In genomic region chr2:110101911-110102774, GRCh38 we compare ENCODE assay signal across 8 cellular contexts. TPM values are rescaled to one million over a fixed set of nuclear protein-coding genes. Genes with fewer than 3 reads are reported as not detected.
A peak's percentile ranks its signal among the peaks of the same experiment; 100 is the strongest.
DNase-seq lines count a peak whose midpoint lies in the region; ATAC-seq, FAIRE-seq and TF ChIP-seq lines count a peak whose summit lies in the region.

No MANE protein-coding gene starts in this region.

- no peak overlapping the region for H2AFZ ChIP-seq in keratinocyte (ENCODE audit: control insufficient read depth, low read length)

- no peaks in the 10 kb centered on the region for H3K9me3 ChIP-seq in keratinocyte (ENCODE audit: control insufficient read depth, low read depth, low read length)
- H3K9me3 ChIP-seq in stomach: peaks cover 0 to 6% (median 1%) of the 10 kb centered on the region in 4 donors

- TF ChIP-seq POLR2A in stomach (IDR thresholded peaks at IDR 0.05): no peak

- H3K9ac ChIP-seq in keratinocyte (ENCODE audit: control insufficient read depth, extremely low read depth, insufficient read depth, low read length): peak overlapping the region; percentile 86

- H3K4me1 ChIP-seq in keratinocyte (ENCODE audit: control insufficient read depth, extremely low read depth, insufficient read depth, low read length) (peaks cover 85% of the 10 kb centered on the region), stomach (peaks cover 7 to 20% (median 16%) of the 10 kb centered on the region in 4 donors)

- peak; percentile 70 for FAIRE-seq in keratinocyte (lab: Jason Lieb, UNC)

- 67 to 86% (median 75%) methylated on average over 9 of the region's 9 CpGs for WGBS in stomach, 5 donors

- H3K27me3 ChIP-seq in keratinocyte (ENCODE audit: control insufficient read depth, extremely low read depth, insufficient read depth, low read length) (no peaks in the 10 kb centered on the region), stomach (peaks cover 0 to 4% (median 0%) of the 10 kb centered on the region in 3 donors)

- peaks cover 45% of the 10 kb centered on the region for H3K79me2 ChIP-seq in keratinocyte (ENCODE audit: control insufficient read depth, insufficient read depth, low read length)

- H3K27ac ChIP-seq in keratinocyte (ENCODE audit: control insufficient read depth, insufficient read depth, low read length): peak overlapping the region; percentile 99
- H3K27ac ChIP-seq in stomach: peak overlapping the region; percentile 57 to 89 (median 79)

- peaks cover 2% of the 10 kb centered on the region for H3K9me1 ChIP-seq in keratinocyte (ENCODE audit: control insufficient read depth, extremely low read depth, insufficient read depth, low read length)

- no peak for TF ChIP-seq EP300 in stomach (IDR thresholded peaks at IDR 0.05)

- H3K36me3 ChIP-seq in keratinocyte (ENCODE audit: control insufficient read depth in 2 of 2, extremely low read depth in 1 of 2, insufficient read depth in 2 of 2, low read length in 2 of 2): peaks cover 4 to 15% of the 10 kb centered on the region in 2 experiments
- H3K36me3 ChIP-seq in stomach: no peaks in the 10 kb centered on the region

- DNase-seq in HK-2 (ENCODE audit: unreplicated experiment): peak; percentile 76
- DNase-seq in astrocyte of the hippocampus (ENCODE audit: low read depth, low spot score): peak; percentile 74
- DNase-seq in keratinocyte (ENCODE audit: low read depth, low spot score): no peak
- no peak for DNase-seq in stomach
- no peak for DNase-seq in stimulated activated CD4-positive, alpha-beta T cell treated with anti-CD3 and anti-CD28 coated beads, Interleukin-4, amount 100 ng/mL, for 24 hours

- H4K20me1 ChIP-seq in keratinocyte (ENCODE audit: control insufficient read depth, extremely low read depth, insufficient read depth, low read length): no peaks in the 10 kb centered on the region

- H3K4me3 ChIP-seq in keratinocyte (ENCODE audit: control insufficient read depth in 2 of 3, extremely low read depth in 1 of 3, insufficient read depth in 2 of 3, low read depth in 1 of 3, low read length in 3 of 3): peak overlapping the region in 2 of 3 experiments; percentile 16 to 61
- H3K4me3 ChIP-seq in stomach: peak overlapping the region in 1 of 4 donors; percentile 9

- dilution Hi-C loops in keratinocyte (cut with MboI; ENCODE audit: extremely low pct_ligation_motif_present, low sequenced_read_pairs): no loop called here

- TF ChIP-seq CTCF in keratinocyte (optimal IDR thresholded peaks at IDR 0.05 in 1 of 3, IDR thresholded peaks at IDR 0.05 in 1 of 3, conservative IDR thresholded peaks at IDR 0.05 in 1 of 3; ENCODE audit: extremely low read depth in 1 of 3, insufficient read depth in 2 of 3, low read length in 3 of 3) (no peak), stomach (IDR thresholded peaks at IDR 0.05) (no peak)

- ATAC-seq in GM21576 (IDR thresholded peaks at IDR 0.05; ENCODE audit: unreplicated experiment) (no peak), GM21447 (IDR thresholded peaks at IDR 0.05; ENCODE audit: unreplicated experiment) (no peak), GM21390 (IDR thresholded peaks at IDR 0.05; ENCODE audit: unreplicated experiment) (no peak)

- peak overlapping the region; percentile 85 for H3K4me2 ChIP-seq in keratinocyte (ENCODE audit: control insufficient read depth, extremely low read depth, insufficient read depth, low read depth, low read length)

- intact Hi-C loops in stomach (cut with DNase I; ENCODE audit: low total_unique reads): no loop called here

RNA-seq across cellular contexts. Expression of gene MALL, which starts 13.5 kb away (rescaled TPM):
- polyA plus RNA-seq in keratinocyte: 11.1 to 80.8 TPM (median 29.0 TPM) in 3 replicates
- 7.6 TPM for polyA plus RNA-seq in keratinocyte (2011; ENCODE audit: low read depth)
- polyA plus RNA-seq in keratinocyte (2011; cell fraction: cytosol; rRNA removed): 37.5 and 48.1 TPM in 2 replicates
- polyA plus RNA-seq in keratinocyte (2011; cell fraction: nucleus; rRNA removed): 22.1 and 22.4 TPM in 2 replicates
- polyA plus RNA-seq in keratinocyte (2012; ENCODE audit: low replicate concordance): 66.5 and 66.8 TPM in 2 replicates
- polyA minus RNA-seq in keratinocyte: 12.4 to 62.5 TPM (median 24.6 TPM) in 3 replicates
- 25.9 TPM for polyA minus RNA-seq in keratinocyte (2011; cell fraction: cytosol; rRNA and poly(A)+ RNA removed)
- 7.0 and 8.2 TPM in 2 replicates for polyA minus RNA-seq in keratinocyte (2011; cell fraction: nucleus; rRNA and poly(A)+ RNA removed)
- total RNA-seq in stomach: 10 to 100 TPM in 1 of 5 donors, 1 to 10 TPM in 3, not detected in 1; 1.3 to 28.4 (median 5.5) TPM
- polyA plus RNA-seq in stomach: 10 to 100 TPM in 1 of 3 donors, 1 to 10 TPM in 2; 2.3 to 37.6 (median 2.7) TPM

Comparison
In these comparisons a context has a peak if more than half of its experiments do, and no peak if none do; other contexts are left out.
1. DNase-seq: peak in HK-2 (single experiment) and astrocyte of the hippocampus (single experiment); none in keratinocyte (single experiment), stomach (single experiment) and stimulated activated CD4-positive, alpha-beta T cell treated with anti-CD3 and anti-CD28 coated beads, Interleukin-4, amount 100 ng/mL, for 24 hours (single experiment).